In genomic region chr7:99919814-99920618, GRCh38 we compare ENCODE assay signal across 8 cellular contexts. TPM values are rescaled to one million over a fixed set of nuclear protein-coding genes. Genes with fewer than 3 reads are reported as not detected.
DNase-seq lines count a peak whose midpoint lies in the region; ATAC-seq and TF ChIP-seq lines count a peak whose summit lies in the region.

No MANE protein-coding gene starts in this region.

- no peak for TF ChIP-seq EP300 in gastroesophageal sphincter (IDR thresholded peaks at IDR 0.05)

- ATAC-seq in gastroesophageal sphincter (no peak), HG03460 (IDR thresholded peaks at IDR 0.05; ENCODE audit: unreplicated experiment) (no peak), HG02970 (IDR thresholded peaks at IDR 0.05; ENCODE audit: low FRiP score, unreplicated experiment) (no peak)

- DNase-seq in HFF-Myc (ENCODE audit: extremely low read depth, low read depth) = no peak
- no peak for DNase-seq in WERI-Rb-1
- no peak for DNase-seq in spleen
- no peak for DNase-seq in nucleus accumbens (lab: John Stamatoyannopoulos, UW)
- no peak for DNase-seq in NCI-H1417 treated with DMSO at 0.1 percent for 48 hours (lab: John Stamatoyannopoulos, UW)

- 62 to 86% methylated on average over 3 to 7 of the region's 8 CpGs for WGBS in gastroesophageal sphincter (ENCODE audit: low coverage in 1 of 2), 2 donors
- WGBS in spleen, 5 donors = 52 to 71% (median 56%) methylated on average over 8 of the region's 8 CpGs

- TF ChIP-seq POLR2A in gastroesophageal sphincter (IDR thresholded peaks at IDR 0.05) (no peak), spleen (IDR thresholded peaks at IDR 0.05) (no peak)

- H3K4me3 ChIP-seq in HFF-Myc (replicated peaks; ENCODE audit: low read depth, low read length) = peak overlapping the region; percentile 88
- peak overlapping the region; percentile 78 for H3K4me3 ChIP-seq in WERI-Rb-1 (ENCODE audit: low read depth, low read length)
- H3K4me3 ChIP-seq in gastroesophageal sphincter = peak overlapping the region; percentile 54 to 86
- H3K4me3 ChIP-seq in spleen = peak overlapping the region; percentile 57 to 97 (median 83)

- TF ChIP-seq CTCF in HFF-Myc (IDR thresholded peaks at IDR 0.05; ENCODE audit: low read depth, low read length, missing control alignments) (no peak), WERI-Rb-1 (IDR thresholded peaks at IDR 0.05; ENCODE audit: low read depth, low read length) (no peak), gastroesophageal sphincter (IDR thresholded peaks at IDR 0.05) (no peak), spleen (IDR thresholded peaks at IDR 0.05 in 8 of 11, conservative IDR thresholded peaks at IDR 0.05 in 3 of 11) (no peak)

- H3K36me3 ChIP-seq in WERI-Rb-1 (peaks cover 30% of the 10 kb centered on the region), gastroesophageal sphincter (peaks cover 0 to 31% of the 10 kb centered on the region in 2 donors), spleen (peaks cover 0 to 27% (median 0%) of the 10 kb centered on the region in 6 donors)

- H3K9me3 ChIP-seq in WERI-Rb-1 (ENCODE audit: severe bottlenecking) = no peaks in the 10 kb centered on the region
- no peaks in the 10 kb centered on the region for H3K9me3 ChIP-seq in gastroesophageal sphincter
- H3K9me3 ChIP-seq in spleen = no peaks in the 10 kb centered on the region

- intact Hi-C loops in spleen (cut with DNase I; ENCODE audit: low total_unique reads) = no loop called here

- H3K27me3 ChIP-seq in WERI-Rb-1 (ENCODE audit: insufficient read depth, low read depth, severe bottlenecking) (no peaks in the 10 kb centered on the region), gastroesophageal sphincter (no peaks in the 10 kb centered on the region), spleen (replicated peaks in 1 of 7) (no peaks in the 10 kb centered on the region)

- H3K4me1 ChIP-seq in gastroesophageal sphincter (peaks cover 14 to 50% (median 18%) of the 10 kb centered on the region in 3 donors), spleen (peaks cover 30 to 55% (median 44%) of the 10 kb centered on the region in 6 donors)

- H3K27ac ChIP-seq in WERI-Rb-1 (peak overlapping the region; percentile 84), gastroesophageal sphincter (peak overlapping the region; percentile 78 to 98 (median 93)), spleen (peak overlapping the region; percentile 85 to 99 (median 94))

RNA-seq across cellular contexts. Expression of gene TRIM4, which starts 0.7 kb away (rescaled TPM):
- total RNA-seq in gastroesophageal sphincter (10 to 100 TPM; 25.3 to 32.2 (median 29.5) TPM), spleen (10 to 100 TPM; 34.7 to 58.5 (median 40.3) TPM)
- 10 to 100 TPM; 14.3 to 20.9 (median 14.7) TPM for polyA plus RNA-seq in spleen

RNA-seq across cellular contexts. Expression of gene GJC3, which starts 9.4 kb away (rescaled TPM):
- total RNA-seq in gastroesophageal sphincter (under 1 TPM in 1 of 4 donors, not detected in 3; 0.62 TPM), spleen (1 to 10 TPM in 1 of 7 donors, under 1 TPM in 1, not detected in 5; 0.47 to 1.0 TPM)
- polyA plus RNA-seq in spleen = under 1 TPM in 2 of 3 donors, not detected in 1; 0.29 to 0.53 TPM

RNA-seq across cellular contexts. Expression of gene OR2AE1, which starts 43.2 kb away (rescaled TPM):
- not detected for total RNA-seq in gastroesophageal sphincter
- total RNA-seq in spleen = under 1 TPM in 1 of 7 donors, not detected in 6; 0.94 TPM
- not detected for polyA plus RNA-seq in spleen

RNA-seq across cellular contexts. Expression of gene AZGP1, which starts 55.8 kb away (rescaled TPM):
- total RNA-seq in gastroesophageal sphincter (100 to 1,000 TPM in 1 of 4 donors, 1 to 10 TPM in 3; 1.5 to 128 (median 4.5) TPM), spleen (under 1 TPM in 1 of 7 donors, not detected in 6; 0.79 TPM)
- 1 to 10 TPM in 1 of 3 donors, under 1 TPM in 2; 0.13 to 2.3 (median 0.36) TPM for polyA plus RNA-seq in spleen
